11 cellular contexts compared by ENCODE assay signal in the genomic region with DNA sequence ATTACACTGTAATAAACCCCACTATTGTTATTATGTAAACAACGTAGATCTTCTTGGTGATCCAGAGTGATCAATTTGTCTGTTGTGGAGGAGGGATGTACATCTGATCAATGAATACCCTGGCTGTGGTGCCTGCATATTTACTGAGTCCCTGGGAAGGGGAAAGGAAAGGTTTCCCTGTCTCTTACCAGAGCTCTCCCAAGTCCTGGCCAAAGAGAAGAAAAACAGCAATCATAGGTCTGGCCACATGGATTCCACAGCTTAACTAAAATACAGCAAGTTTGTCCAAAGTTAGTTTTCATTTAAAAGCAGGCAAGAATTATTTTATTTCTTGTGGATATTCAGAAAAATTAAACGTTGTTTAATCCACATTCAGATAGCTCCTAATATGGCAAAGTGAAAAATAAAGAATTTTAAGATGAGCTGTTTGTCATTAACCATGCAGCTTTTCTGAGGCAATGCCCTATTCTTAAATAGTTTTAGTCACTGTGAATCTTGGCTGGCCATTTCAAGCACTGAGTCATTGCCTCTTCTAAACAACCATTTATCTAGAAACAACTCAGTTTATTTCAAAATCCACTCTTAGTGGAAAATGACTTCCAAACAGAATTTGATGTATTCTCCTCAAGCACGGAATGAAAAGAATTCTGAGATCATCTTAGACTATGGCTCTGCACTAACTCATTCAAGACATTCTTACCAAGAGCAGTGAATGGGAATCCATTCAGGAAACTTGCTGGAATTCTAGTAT.
DNase-seq lines count a peak whose midpoint lies in the region; ATAC-seq and TF ChIP-seq lines count a peak whose summit lies in the region.
"Had no signal": no experiment of that assay in that cellular context is flagged by ENCODE, and none has a peak within 500 bp of the region (broad histone marks: within the 10 kb centered on the region; RNA-seq: fewer than 3 reads in every experiment).

No MANE protein-coding gene starts in this region.

- no peak overlapping the region for H4K91ac ChIP-seq in mesenchymal stem cell (ENCODE audit: low read length)

- H3K27me3 ChIP-seq in mesenchymal stem cell (ENCODE audit: control insufficient read depth in 1 of 2, insufficient read depth in 1 of 2, low read length in 2 of 2) (no peaks in the 10 kb centered on the region), upper lobe of right lung (no peaks in the 10 kb centered on the region)
- no peaks in the 10 kb centered on the region for H3K27me3 ChIP-seq in CD4-positive, alpha-beta T cell (ENCODE audit: control insufficient read depth, insufficient read depth, low read length)
- H3K27me3 ChIP-seq: esophagus squamous epithelium had no signal

- no peaks in the 10 kb centered on the region for H3K36me3 Mint-ChIP-seq in CD4-positive, alpha-beta T cell (ENCODE audit: low read depth)

- H3K4ac ChIP-seq in mesenchymal stem cell (ENCODE audit: low read depth in 1 of 2, low read length in 2 of 2) = no peak overlapping the region

- H2BK120ac ChIP-seq in mesenchymal stem cell (ENCODE audit: low read depth, low read length) = peak overlapping the region; percentile 82

- ATAC-seq in upper lobe of right lung = no peak
- ATAC-seq in stimulated activated naive CD8-positive, alpha-beta T cell treated with anti-CD3 and anti-CD28 coated beads, Interleukin-15, amount 100 ng/mL, for 72 hours = no peak
- ATAC-seq in CD4-positive, alpha-beta T cell (ENCODE audit: poor library complexity) = no peak

- no peaks in the 10 kb centered on the region for H3K27me3 Mint-ChIP-seq in stimulated activated naive CD8-positive, alpha-beta T cell treated with anti-CD3 and anti-CD28 coated beads, Interleukin-15, amount 100 ng/mL, for 72 hours
- H3K27me3 Mint-ChIP-seq in CD4-positive, alpha-beta T cell = no peaks in the 10 kb centered on the region

- CTCF ChIA-PET in CD4-positive, alpha-beta T cell (lab: Charles Lee) = no interaction called here

- no peak overlapping the region for H2AK5ac ChIP-seq in mesenchymal stem cell (ENCODE audit: low read length, severe bottlenecking)

- no peak overlapping the region for H3K23ac ChIP-seq in mesenchymal stem cell (ENCODE audit: low read length in 2 of 2)

- H3K36me3 ChIP-seq in mesenchymal stem cell (ENCODE audit: control insufficient read depth in 1 of 2, insufficient read depth in 2 of 2, low read depth in 1 of 2, low read length in 2 of 2) = no peaks in the 10 kb centered on the region
- no peaks in the 10 kb centered on the region for H3K36me3 ChIP-seq in upper lobe of right lung
- H3K36me3 ChIP-seq: esophagus squamous epithelium had no signal

- DNase-seq in M059J (ENCODE audit: low read depth) (peak; percentile 91), epithelial cell of esophagus (ENCODE audit: low read depth) (peak; percentile 79), mesenchymal stem cell (peak; percentile 97), upper lobe of right lung (no peak), NCI-H1930 (lab: John Stamatoyannopoulos, UW) (no peak), NCI-H2081 treated with DMSO at 0.1 percent for 48 hours (lab: John Stamatoyannopoulos, UW) (no peak)
- DNase-seq in stimulated activated naive CD8-positive, alpha-beta T cell treated with anti-CD3 and anti-CD28 coated beads, Interleukin-15, amount 100 ng/mL, for 72 hours = no peak
- no peak for DNase-seq in CD4-positive, alpha-beta T cell
- DNase-seq: esophagus squamous epithelium, NCI-H2171 treated with DMSO at 0.1 percent for 48 hours had no signal

- H3K9ac ChIP-seq in mesenchymal stem cell (ENCODE audit: low read length) = peak overlapping the region; percentile 88

- no peak overlapping the region for H3K14ac ChIP-seq in mesenchymal stem cell (ENCODE audit: low read length in 2 of 2)

- H3K79me1 ChIP-seq in mesenchymal stem cell (replicated peaks; ENCODE audit: low read length, poor library complexity, severe bottlenecking) = no peaks in the 10 kb centered on the region

- no peak overlapping the region for H2BK12ac ChIP-seq in mesenchymal stem cell (ENCODE audit: low read length in 2 of 2)

- POLR2A ChIA-PET in CD4-positive, alpha-beta T cell (lab: Charles Lee) = no interaction called here

- WGBS in mesenchymal stem cell = 0% methylated on average over 1 of the region's 3 CpGs

- no peak overlapping the region for H3K4me3 ChIP-seq in epithelial cell of esophagus (ENCODE audit: low read length)
- H3K4me3 ChIP-seq in mesenchymal stem cell (ENCODE audit: insufficient read depth in 1 of 2, low read depth in 1 of 2, low read length in 2 of 2) = peak overlapping the region in 1 of 2 experiments; percentile 13
- no peak overlapping the region for H3K4me3 ChIP-seq in upper lobe of right lung
- H3K4me3 ChIP-seq: esophagus squamous epithelium had no signal

- TF ChIP-seq CTCF in epithelial cell of esophagus (IDR thresholded peaks at IDR 0.05; ENCODE audit: insufficient read depth, low read depth, low read length, missing control alignments) (no peak), upper lobe of right lung (IDR thresholded peaks at IDR 0.05) (no peak)
- TF ChIP-seq CTCF in CD4-positive, alpha-beta T cell (IDR thresholded peaks at IDR 0.05) = no peak

- H3K27ac ChIP-seq in mesenchymal stem cell (ENCODE audit: low read length, poor library complexity, severe bottlenecking) (peak overlapping the region; percentile 67), upper lobe of right lung (peak overlapping the region; percentile 27)
- H3K27ac ChIP-seq in CD4-positive, alpha-beta T cell (ENCODE audit: low read depth, low read length) = no peak overlapping the region

- no peak overlapping the region for H3K18ac ChIP-seq in mesenchymal stem cell (ENCODE audit: low read depth in 1 of 2, low read length in 2 of 2)

- H3K4me1 ChIP-seq in mesenchymal stem cell (ENCODE audit: control insufficient read depth, insufficient read depth, low read depth, low read length) = no peaks in the 10 kb centered on the region
- H3K4me1 ChIP-seq in upper lobe of right lung = no peaks in the 10 kb centered on the region
- H3K4me1 ChIP-seq: esophagus squamous epithelium had no signal

- no peak overlapping the region for H3K4me3 Mint-ChIP-seq in stimulated activated naive CD8-positive, alpha-beta T cell treated with anti-CD3 and anti-CD28 coated beads, Interleukin-15, amount 100 ng/mL, for 72 hours
- no peak overlapping the region for H3K4me3 Mint-ChIP-seq in CD4-positive, alpha-beta T cell

- no peak overlapping the region for H2BK5ac ChIP-seq in mesenchymal stem cell (ENCODE audit: low read depth, low read length, poor library complexity, severe bottlenecking)

- intact Hi-C loops in upper lobe of right lung (cut with DNase I) = no loop called here
- intact Hi-C loops in CD4-positive, alpha-beta T cell (cut with DNase I, micrococcal nuclease) = no loop called here

- no peak overlapping the region for H3K4me2 ChIP-seq in mesenchymal stem cell (ENCODE audit: low read length, poor library complexity, severe bottlenecking)

- H2BK15ac ChIP-seq in mesenchymal stem cell (ENCODE audit: low read depth, poor library complexity, severe bottlenecking) = no peak overlapping the region

- peak overlapping the region in 1 of 2 donors; percentile 34 for H3K27ac Mint-ChIP-seq in stimulated activated naive CD8-positive, alpha-beta T cell treated with anti-CD3 and anti-CD28 coated beads, Interleukin-15, amount 100 ng/mL, for 72 hours
- no peak overlapping the region for H3K27ac Mint-ChIP-seq in CD4-positive, alpha-beta T cell
- H3K27ac Mint-ChIP-seq: activated T-helper 2 cell treated with anti-CD3 and anti-CD28 coated beads, Interferon-gamma antibody, Interleukin-2, Interleukin-4, amounts not matched to agents 10 μg/mL and 5 μg/mL and 100 μg/mL, durations not matched to agents 14 hours and 24 hours and 36 hours had no signal

- H3K9me3 ChIP-seq in mesenchymal stem cell (ENCODE audit: control insufficient read depth, low read length) (no peaks in the 10 kb centered on the region), upper lobe of right lung (no peaks in the 10 kb centered on the region)
- H3K9me3 ChIP-seq in CD4-positive, alpha-beta T cell (ENCODE audit: control insufficient read depth, low read length) = peaks cover 4% of the 10 kb centered on the region
- H3K9me3 ChIP-seq: esophagus squamous epithelium had no signal

- no peak overlapping the region for H4K8ac ChIP-seq in mesenchymal stem cell (ENCODE audit: low read length)

- no peaks in the 10 kb centered on the region for H3K4me1 Mint-ChIP-seq in stimulated activated naive CD8-positive, alpha-beta T cell treated with anti-CD3 and anti-CD28 coated beads, Interleukin-15, amount 100 ng/mL, for 72 hours
- no peaks in the 10 kb centered on the region for H3K4me1 Mint-ChIP-seq in CD4-positive, alpha-beta T cell (ENCODE audit: low read depth)

- H2AFZ ChIP-seq in mesenchymal stem cell (ENCODE audit: low read depth, low read length) = no peak overlapping the region

- H3K9me3 Mint-ChIP-seq in stimulated activated naive CD8-positive, alpha-beta T cell treated with anti-CD3 and anti-CD28 coated beads, Interleukin-15, amount 100 ng/mL, for 72 hours = peaks cover 5 to 16% of the 10 kb centered on the region in 2 donors
- peaks cover 2% of the 10 kb centered on the region for H3K9me3 Mint-ChIP-seq in CD4-positive, alpha-beta T cell

Comparison
In these comparisons a context has a peak if more than half of its experiments do, and no peak if none do; other contexts are left out.
1. DNase-seq: peak in M059J (single experiment), epithelial cell of esophagus (single experiment) and mesenchymal stem cell (single experiment); none in upper lobe of right lung (single experiment), stimulated activated naive CD8-positive, alpha-beta T cell treated with anti-CD3 and anti-CD28 coated beads, Interleukin-15, amount 100 ng/mL, for 72 hours (0 of 2), NCI-H1930 (0 of 2), CD4-positive, alpha-beta T cell (0 of 10) and NCI-H2081 treated with DMSO at 0.1 percent for 48 hours (single experiment).